19 cellular contexts compared by ENCODE assay signal in genomic region chr7:122975341-122975740, GRCh38. TPM values are rescaled to one million over a fixed set of nuclear protein-coding genes. Genes with fewer than 3 reads are reported as not detected.
DNase-seq lines count a peak whose midpoint lies in the region; ATAC-seq, FAIRE-seq and TF ChIP-seq lines count a peak whose summit lies in the region.
"Had no signal": no experiment of that assay in that cellular context is flagged by ENCODE, and none has a peak within 500 bp of the region (broad histone marks: within the 10 kb centered on the region; RNA-seq: fewer than 3 reads in every experiment).

No MANE protein-coding gene starts in this region.

- H3K79me2 ChIP-seq in HCT116 (ENCODE audit: insufficient read depth, low read length), result no peaks in the 10 kb centered on the region
- H3K79me2 ChIP-seq in H1 (ENCODE audit: control insufficient read depth in 1 of 2, insufficient read depth in 2 of 2, low read length in 2 of 2), result no peaks in the 10 kb centered on the region
- H3K79me2 ChIP-seq: hepatocyte had no signal

- H3K4me1 ChIP-seq in HCT116 (ENCODE audit: control insufficient read depth in 1 of 2, insufficient read depth in 2 of 2, low read length in 2 of 2), result peaks cover 0 to 6% of the 10 kb centered on the region in 2 experiments; a peak in 2 of 4 replicates
- peaks cover 0 to 3% (median 0%) of the 10 kb centered on the region in 4 experiments; a peak in 1 of 7 replicates for H3K4me1 ChIP-seq in H1 (replicated peaks in 1 of 4; ENCODE audit: control insufficient read depth in 3 of 4, insufficient read depth in 4 of 4, low read length in 3 of 4)
- H3K4me1 ChIP-seq: body of pancreas, right atrium auricular region, stomach had no signal

- intact Hi-C loops in HCT116 (cut with micrococcal nuclease), result no loop called here

- H3K27me3 ChIP-seq in HCT116 (ENCODE audit: insufficient read depth, low read length) (no peaks in the 10 kb centered on the region), H1 (replicated peaks in 1 of 4; ENCODE audit: control insufficient read depth in 3 of 4, extremely low read depth in 1 of 4, insufficient read depth in 3 of 4, low read length in 3 of 4) (no peaks in the 10 kb centered on the region)
- H3K27me3 ChIP-seq: body of pancreas, hepatocyte, right atrium auricular region, stomach had no signal

- no peak overlapping the region for H2BK12ac ChIP-seq in H1 (ENCODE audit: low read depth, low read length)

- no peak overlapping the region for H3K18ac ChIP-seq in H1 (ENCODE audit: extremely low read depth, low read length)

- BruUV-seq in HCT116 (replicated peaks; lab: Mats Ljungman, UMichigan), result no TSS peak

- no peak overlapping the region for H2BK20ac ChIP-seq in H1 (ENCODE audit: low read length)

- no peak overlapping the region for H3K56ac ChIP-seq in H1 (replicated peaks; ENCODE audit: insufficient read length, low read depth, low read length)

- TF ChIP-seq CTCF in HCT116 (IDR thresholded peaks at IDR 0.05 in 2 of 3, conservative IDR thresholded peaks at IDR 0.05 in 1 of 3; ENCODE audit: borderline replicate concordance in 1 of 3, insufficient read depth in 1 of 3, low read depth in 2 of 3, low read length in 2 of 3) (no peak), H1 (IDR thresholded peaks at IDR 0.05; ENCODE audit: control extremely low read depth in 1 of 3, insufficient read depth in 1 of 3, low read depth in 1 of 3, low read length in 3 of 3) (no peak)

- H4K5ac ChIP-seq in H1 (ENCODE audit: insufficient read length, low read depth, low read length), result no peak overlapping the region

- H3K23ac ChIP-seq in H1 (ENCODE audit: insufficient read length), result peak overlapping the region; percentile 94

- no peaks in the 10 kb centered on the region for H4K20me1 ChIP-seq in HCT116 (ENCODE audit: insufficient read depth)
- H4K20me1 ChIP-seq in H1 (replicated peaks in 1 of 2; ENCODE audit: control insufficient read depth in 1 of 2, insufficient read depth in 2 of 2, low read length in 2 of 2), result no peaks in the 10 kb centered on the region

- RAD21 ChIA-PET in HCT116 (lab: Charles Lee; ENCODE audit: low non-redundant PET in 1 of 2, low total read pairs in 2 of 2, uncharacterized antibody in 2 of 2, unreplicated experiment in 2 of 2), result no interaction called here

- H3K4me3 ChIP-seq in HCT116 (replicated peaks in 1 of 2; ENCODE audit: low read depth in 1 of 2, low read length in 2 of 2) (no peak overlapping the region), H1 (ENCODE audit: extremely low read depth in 1 of 4, insufficient read depth in 2 of 4, low read depth in 3 of 4, low read length in 4 of 4) (no peak overlapping the region)
- H3K4me3 ChIP-seq: body of pancreas, hepatocyte, right atrium auricular region, stomach had no signal

- WGBS in H1 (ENCODE audit: extremely low coverage in 1 of 2, insufficient coverage in 1 of 2, insufficient read length in 1 of 2, insufficient replicate concordance in 2 of 2, low coverage in 1 of 2, low lambda C conversion rate in 2 of 2, missing lambda C conversion rate in 1 of 2), 2 experiments, result 100% methylated on average over 1 of the region's 1 CpG; no CpG with 5 or more reads in 1 of the 2 experiments

- H2BK5ac ChIP-seq in H1 (ENCODE audit: low read depth, low read length), result no peak overlapping the region

- in situ Hi-C loops in G401 (cut with HindIII; ENCODE audit: low sequenced_read_pairs), result no loop called here

- no peaks in the 10 kb centered on the region for H3K36me3 ChIP-seq in HCT116 (ENCODE audit: control insufficient read depth in 1 of 2, insufficient read depth in 2 of 2, low read length in 2 of 2)
- no peaks in the 10 kb centered on the region for H3K36me3 ChIP-seq in H1 (ENCODE audit: control insufficient read depth in 2 of 4, insufficient read depth in 4 of 4, low read length in 3 of 4)
- H3K36me3 ChIP-seq: right atrium auricular region, stomach had no signal

- H3K9me2 ChIP-seq in HCT116 (ENCODE audit: insufficient read depth), result no peaks in the 10 kb centered on the region

- H2BK15ac ChIP-seq in H1 (ENCODE audit: low read length), result no peak overlapping the region

- no peak overlapping the region for H4K91ac ChIP-seq in H1 (replicated peaks; ENCODE audit: insufficient read length, low read length)

- no peak overlapping the region for H3K14ac ChIP-seq in H1 (ENCODE audit: insufficient read length)

- no peak overlapping the region for H3K9ac ChIP-seq in HCT116 (ENCODE audit: low read length)
- no peak overlapping the region for H3K9ac ChIP-seq in H1 (replicated peaks in 1 of 4; ENCODE audit: extremely low read depth in 1 of 4, low read depth in 3 of 4, low read length in 3 of 4)

- CTCF ChIA-PET in HCT116 (lab: Charles Lee), result no interaction called here
- CTCF ChIA-PET in H1 (lab: Charles Lee; ENCODE audit: partially characterized antibody), result no interaction called here

- no peak overlapping the region for H4K8ac ChIP-seq in H1 (ENCODE audit: extremely low read depth, insufficient read depth, low read length)

- no peak for FAIRE-seq in H1 (lab: Jason Lieb, UNC)

- peak overlapping the region; percentile 45 for H3K4me2 ChIP-seq in HCT116 (ENCODE audit: low read length)
- H3K4me2 ChIP-seq in H1 (ENCODE audit: insufficient read depth in 1 of 2, low read depth in 2 of 2, low read length in 2 of 2), result no peak overlapping the region
- H3K4me2 ChIP-seq: hepatocyte had no signal

- no peak overlapping the region for H3K27ac ChIP-seq in HCT116 (ENCODE audit: low read depth, low read length)
- no peak overlapping the region for H3K27ac ChIP-seq in H1 (ENCODE audit: low read depth, low read length)
- H3K27ac ChIP-seq: body of pancreas, hepatocyte, right atrium auricular region, stomach had no signal

- peak; percentile 78 for DNase-seq in COLO829 (ENCODE audit: low spot score)
- DNase-seq in HCT116 (ENCODE audit: low read depth, low spot score), result peak; percentile 29
- DNase-seq in OCI-M1 (lab: John Stamatoyannopoulos, UW), result peak; percentile 83
- DNase-seq in H1 (ENCODE audit: low read depth in 1 of 2, low spot score in 2 of 2), result no peak
- DNase-seq in NCI-H1105 treated with DMSO at 0.1 percent for 48 hours (lab: John Stamatoyannopoulos, UW), result no peak
- no peak for DNase-seq in EL
- DNase-seq in G401 (ENCODE audit: low spot score), result no peak
- DNase-seq in KG1 (lab: John Stamatoyannopoulos, UW), result no peak
- DNase-seq: activated CD4-positive, alpha-beta T cell treated with anti-CD3 and anti-CD28 coated beads for 4 hours; activated CD8-positive, alpha-beta memory T cell treated with anti-CD3 and anti-CD28 coated beads, Interleukin-2, amount 50 U/mL, for 4 hours; body of pancreas; CD8-positive, alpha-beta T cell; dermis blood vessel endothelial cell; NCI-H226; stomach had no signal

- TF ChIP-seq POLR2A in HCT116 (IDR thresholded peaks at IDR 0.05; ENCODE audit: borderline replicate concordance, extremely low read depth, insufficient read depth, insufficient read length) (no peak), H1 (IDR thresholded peaks at IDR 0.05; ENCODE audit: control extremely low read depth in 1 of 2, low read depth in 2 of 2, low read length in 2 of 2) (no peak)

- H3K79me1 ChIP-seq in H1 (ENCODE audit: low read depth, low read length), result no peaks in the 10 kb centered on the region

- H3K9me3 ChIP-seq in HCT116 (ENCODE audit: control insufficient read depth in 1 of 2, insufficient read depth in 1 of 2, low read depth in 1 of 2, low read length in 2 of 2), result no peaks in the 10 kb centered on the region
- no peaks in the 10 kb centered on the region for H3K9me3 ChIP-seq in H1 (ENCODE audit: insufficient read depth in 2 of 2, low read depth in 1 of 2, low read length in 1 of 2)
- H3K9me3 ChIP-seq: body of pancreas, right atrium auricular region, stomach had no signal

- TF ChIP-seq EP300 in H1 (IDR thresholded peaks at IDR 0.05; ENCODE audit: borderline replicate concordance in 1 of 2, low read depth in 2 of 2, low read length in 2 of 2), result no peak

- peak; percentile 67 for ATAC-seq in HCT116
- ATAC-seq: body of pancreas; CD8-positive, alpha-beta T cell had no signal

- H2AK5ac ChIP-seq in H1 (ENCODE audit: low read depth, low read length), result no peak overlapping the region

- POLR2A ChIA-PET in HCT116 (lab: Charles Lee) (no interaction called here), H1 (lab: Charles Lee; ENCODE audit: partially characterized antibody) (no interaction called here)

- H3K23me2 ChIP-seq in H1 (ENCODE audit: low read depth, low read length), result no peaks in the 10 kb centered on the region

- H3K4ac ChIP-seq in H1 (replicated peaks; ENCODE audit: insufficient read length, low read depth, low read length), result no peak overlapping the region

- TF ChIP-seq RAD21 in HCT116 (IDR thresholded peaks at IDR 0.05; ENCODE audit: low read depth) (no peak), H1 (IDR thresholded peaks at IDR 0.05 in 1 of 2, conservative IDR thresholded peaks at IDR 0.05 in 1 of 2; ENCODE audit: low read depth in 2 of 2, low read length in 2 of 2) (no peak)

- H2BK120ac ChIP-seq in H1 (replicated peaks; ENCODE audit: low read depth, low read length), result no peak overlapping the region

- peak overlapping the region; percentile 68 for H2AFZ ChIP-seq in HCT116 (ENCODE audit: low read depth, low read length, poor library complexity, severe bottlenecking)
- H2AFZ ChIP-seq in H1 (ENCODE audit: low read length), result no peak overlapping the region
- H2AFZ ChIP-seq: hepatocyte had no signal

TF ChIP-seq in HCT116, 20 proteins besides CTCF, POLR2A, EP300 and RAD21 (continues in another document):
- TF ChIP-seq EGR1 (IDR thresholded peaks at IDR 0.05; ENCODE audit: low read depth), result peak; percentile 45; the same call in 1 of the 2 replicates
- TF ChIP-seq JUND (IDR thresholded peaks at IDR 0.05), result peak; percentile 12; the same call in 1 of the 2 replicates

TF ChIP-seq in H1, 55 proteins besides CTCF, POLR2A, EP300 and RAD21:
- TF ChIP-seq SIX5 (IDR thresholded peaks at IDR 0.05; ENCODE audit: low read depth, low read length) (no peak), MAX (IDR thresholded peaks at IDR 0.05) (no peak), FOSL1 (IDR thresholded peaks at IDR 0.05; ENCODE audit: insufficient read depth, low read depth, low read length) (no peak), CBX5 (IDR thresholded peaks at IDR 0.05; ENCODE audit: low read depth, low read length) (no peak)

RNA-seq across cellular contexts. Expression of gene TAS2R16, which starts 20.2 kb away (rescaled TPM):
- not detected for total RNA-seq in HCT116 (2021; ENCODE audit: unreplicated experiment)
- polyA plus RNA-seq in HCT116 (2012), result not detected in 2 replicates
- not detected in 2 replicates for total RNA-seq in H1 (2021; fragmentation: NEBNext Ultra II Directional; extraction: Animal tissue kit (Norgen Biotek cat#: 25700))
- not detected in 2 replicates for polyA plus RNA-seq in H1 (2011; rRNA removed)
- polyA plus RNA-seq in H1 (2011; cell fraction: cytosol; rRNA removed), result not detected
- not detected for polyA plus RNA-seq in H1 (2011; cell fraction: nucleus; rRNA removed)
- not detected in 4 replicates for polyA plus RNA-seq in H1 (2012, experiment 1 of 2)
- not detected for polyA plus RNA-seq in H1 (2012, experiment 2 of 2)
- not detected for polyA plus RNA-seq in H1 (2013, experiment 1 of 2)
- polyA plus RNA-seq in H1 (2013, experiment 2 of 2), result not detected
- not detected in 2 replicates for polyA minus RNA-seq in H1 (2011; rRNA and poly(A)+ RNA removed)
- polyA minus RNA-seq in H1 (2011; cell fraction: cytosol; rRNA and poly(A)+ RNA removed), result not detected
- polyA minus RNA-seq in H1 (2011; cell fraction: nucleus; rRNA and poly(A)+ RNA removed), result not detected
- not detected in 2 replicates for total RNA-seq in G401 (2014; rRNA removed; shearing (Covaris generic))
- total RNA-seq: body of pancreas; CD8-positive, alpha-beta T cell; dermis blood vessel endothelial cell; hepatocyte; right atrium auricular region; stomach; ureter had no signal
- polyA plus RNA-seq: esophagus, hepatocyte, stomach had no signal

Comparison
In these comparisons a context has a peak if more than half of its experiments do, and no peak if none do; other contexts are left out.
1. DNase-seq: peak in COLO829 (single experiment), HCT116 (single experiment) and OCI-M1 (single experiment); none in H1 (0 of 2), NCI-H1105 treated with DMSO at 0.1 percent for 48 hours (single experiment), EL (single experiment), G401 (single experiment) and KG1 (single experiment).